ENCODE assay signal across 15 cellular contexts in the genomic region with DNA sequence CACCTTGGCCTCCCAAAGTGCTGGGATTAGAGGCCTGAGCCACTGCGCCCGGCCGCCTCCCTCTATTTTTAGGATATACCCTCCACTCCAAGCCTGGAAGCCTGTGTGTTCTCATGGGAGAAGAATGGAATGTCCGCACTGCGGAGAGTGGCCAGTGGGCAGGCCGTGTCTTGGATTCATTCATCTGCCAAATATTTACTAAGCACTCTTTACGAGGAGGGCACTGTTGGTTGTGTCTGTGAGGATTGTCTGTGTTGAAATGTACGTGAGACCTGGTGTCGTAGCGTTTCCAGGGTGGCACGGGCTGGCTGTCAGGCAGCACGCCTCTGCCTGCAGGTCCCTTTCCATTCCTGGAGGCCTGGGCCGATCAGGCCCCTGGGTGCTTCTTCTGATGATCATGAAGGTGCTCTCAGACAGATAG. TPM values are rescaled to one million over a fixed set of nuclear protein-coding genes. Genes with fewer than 3 reads are reported as not detected.
DNase-seq lines count a peak whose midpoint lies in the region; ATAC-seq and TF ChIP-seq lines count a peak whose summit lies in the region.
"Had no signal": no experiment of that assay in that cellular context is flagged by ENCODE, and none has a peak within 500 bp of the region (broad histone marks: within the 10 kb centered on the region; RNA-seq: fewer than 3 reads in every experiment).

No MANE protein-coding gene starts in this region.

- H3K27ac ChIP-seq in breast epithelium, result peak overlapping the region; percentile 73 to 85

- TF ChIP-seq POLR2A in breast epithelium (IDR thresholded peaks at IDR 0.05), result no peak

- TF ChIP-seq CTCF in breast epithelium (IDR thresholded peaks at IDR 0.05), result no peak

- H3K9me3 Mint-ChIP-seq in stimulated activated effector memory CD8-positive, alpha-beta T cell treated with anti-CD3 and anti-CD28 coated beads, Interleukin-12 subunit alpha, Interleukin-12 subunit beta, amount 100 ng/mL, for 72 hours, result no peaks in the 10 kb centered on the region
- H3K9me3 Mint-ChIP-seq: stimulated activated naive CD8-positive, alpha-beta T cell treated with anti-CD3 and anti-CD28 coated beads, Interleukin-15, Interleukin-2, amounts not matched to agents 100 ng/mL and 50 ng/mL, for 24 hours had no signal

- H3K4me1 Mint-ChIP-seq in stimulated activated effector memory CD8-positive, alpha-beta T cell treated with anti-CD3 and anti-CD28 coated beads, Interleukin-12 subunit alpha, Interleukin-12 subunit beta, amount 100 ng/mL, for 72 hours, result peaks cover 22% of the 10 kb centered on the region

- no peaks in the 10 kb centered on the region for H3K9me3 ChIP-seq in breast epithelium
- H3K9me3 ChIP-seq: pancreas had no signal

- peaks cover 6% of the 10 kb centered on the region for H3K36me3 ChIP-seq in breast epithelium

- intact Hi-C loops in breast epithelium (cut with DNase I; ENCODE audit: low total_unique reads), result no loop called here
- intact Hi-C loops in left ventricle myocardium superior (cut with micrococcal nuclease), result no loop called here

- peaks cover 4 to 15% of the 10 kb centered on the region in 2 donors for H3K4me1 ChIP-seq in breast epithelium

- H3K27me3 ChIP-seq in breast epithelium, result no peaks in the 10 kb centered on the region
- H3K27me3 ChIP-seq: pancreas had no signal

- peak; percentile 93 for ATAC-seq in left ventricle myocardium superior
- no peak for ATAC-seq in stimulated activated effector memory CD8-positive, alpha-beta T cell treated with anti-CD3 and anti-CD28 coated beads, Interleukin-12 subunit alpha, Interleukin-12 subunit beta, amount 100 ng/mL, for 72 hours
- ATAC-seq: left colon had no signal

- H3K36me3 Mint-ChIP-seq in stimulated activated effector memory CD8-positive, alpha-beta T cell treated with anti-CD3 and anti-CD28 coated beads, Interleukin-12 subunit alpha, Interleukin-12 subunit beta, amount 100 ng/mL, for 72 hours, result peaks cover 100% of the 10 kb centered on the region

- peak overlapping the region; percentile 43 for H3K27ac Mint-ChIP-seq in stimulated activated effector memory CD8-positive, alpha-beta T cell treated with anti-CD3 and anti-CD28 coated beads, Interleukin-12 subunit alpha, Interleukin-12 subunit beta, amount 100 ng/mL, for 72 hours
- H3K27ac Mint-ChIP-seq: stimulated activated naive CD8-positive, alpha-beta T cell treated with anti-CD3 and anti-CD28 coated beads, Interleukin-15, Interleukin-2, amounts not matched to agents 100 ng/mL and 50 ng/mL, for 24 hours had no signal

- H3K4me3 ChIP-seq in breast epithelium, result no peak overlapping the region
- H3K4me3 ChIP-seq: pancreas had no signal

- DNase-seq in NCI-H2029 treated with DMSO at 0.1 percent for 48 hours (lab: John Stamatoyannopoulos, UW) (peak; percentile 31), breast epithelium (ENCODE audit: low spot score in 2 of 2) (peak; percentile 64 to 82), left ventricle myocardium superior (peak; percentile 74), amygdala (lab: John Stamatoyannopoulos, UW) (no peak), NCI-H1694 treated with DMSO at 0.1 percent for 48 hours (lab: John Stamatoyannopoulos, UW) (no peak), medulla oblongata (ENCODE audit: extremely low spot score) (no peak)
- DNase-seq in stimulated activated effector memory CD8-positive, alpha-beta T cell treated with anti-CD3 and anti-CD28 coated beads, Interleukin-12 subunit alpha, Interleukin-12 subunit beta, amount 100 ng/mL, for 72 hours (ENCODE audit: low spot score in 2 of 2), result no peak
- DNase-seq: foreskin melanocyte; left colon; NCI-H1092 treated with DMSO at 0.1 percent for 48 hours; NCI-H526; SHP77 treated with DMSO at 0.1 percent for 48 hours; stimulated activated CD4-positive, alpha-beta T cell treated with anti-CD3 and anti-CD28 coated beads, Interleukin-4, amount 100 ng/mL, for 24 hours had no signal

- no peak overlapping the region for H3K4me3 Mint-ChIP-seq in stimulated activated effector memory CD8-positive, alpha-beta T cell treated with anti-CD3 and anti-CD28 coated beads, Interleukin-12 subunit alpha, Interleukin-12 subunit beta, amount 100 ng/mL, for 72 hours
- H3K4me3 Mint-ChIP-seq: stimulated activated naive CD8-positive, alpha-beta T cell treated with anti-CD3 and anti-CD28 coated beads, Interleukin-15, Interleukin-2, amounts not matched to agents 100 ng/mL and 50 ng/mL, for 24 hours had no signal

RNA-seq across cellular contexts. Expression of a gene that starts 19.2 kb away (rescaled TPM):
- total RNA-seq in breast epithelium (10 to 100 TPM; 33.9 to 58.7 (median 50.2) TPM), left ventricle myocardium superior (18.3 TPM)

RNA-seq across cellular contexts. Expression of a gene that starts 37.8 kb away (rescaled TPM):
- total RNA-seq in breast epithelium (100 to 1,000 TPM in 1 of 3 donors, 10 to 100 TPM in 2; 58.1 to 190 (median 76.4) TPM), left ventricle myocardium superior (11.1 TPM)

Comparison
In these comparisons a context has a peak if more than half of its experiments do, and no peak if none do; other contexts are left out.
1. DNase-seq: peak in NCI-H2029 treated with DMSO at 0.1 percent for 48 hours (single experiment), breast epithelium (2 of 2) and left ventricle myocardium superior (single experiment); none in stimulated activated effector memory CD8-positive, alpha-beta T cell treated with anti-CD3 and anti-CD28 coated beads, Interleukin-12 subunit alpha, Interleukin-12 subunit beta, amount 100 ng/mL, for 72 hours (0 of 2), amygdala (0 of 56), NCI-H1694 treated with DMSO at 0.1 percent for 48 hours (single experiment) and medulla oblongata (single experiment).